Comparison of ENCODE assay signal across 8 cellular contexts in the genomic region with DNA sequence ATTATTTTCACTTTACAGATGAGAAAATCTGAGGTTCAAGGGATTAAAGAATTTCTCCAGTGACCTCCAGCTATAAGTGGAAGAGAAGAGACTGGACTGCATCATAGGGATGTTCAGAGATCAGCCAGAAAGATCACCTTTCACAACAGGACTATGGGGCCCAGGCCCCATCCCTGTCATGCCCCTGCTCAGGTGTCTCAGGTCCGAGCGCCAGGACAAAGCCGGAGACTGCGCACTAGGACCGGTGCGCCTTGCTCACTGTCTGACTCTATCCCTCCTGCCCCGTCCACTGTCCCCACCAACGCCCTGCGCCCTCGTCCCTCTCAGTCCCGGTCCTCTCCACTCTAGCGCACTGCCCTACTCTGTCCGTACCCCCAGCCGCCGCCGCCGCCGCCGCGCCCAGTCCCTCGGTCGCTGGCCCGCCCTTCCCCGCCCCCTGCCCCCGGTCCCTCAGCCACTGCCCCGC. TPM values are rescaled to one million over a fixed set of nuclear protein-coding genes. Genes with fewer than 3 reads are reported as not detected.
DNase-seq lines count a peak whose midpoint lies in the region; ATAC-seq, FAIRE-seq and TF ChIP-seq lines count a peak whose summit lies in the region.

No MANE protein-coding gene starts in this region.

- peak overlapping the region; percentile 80 for H3K4me2 ChIP-seq in K562 (ENCODE audit: insufficient read depth, low read length)

- no peaks in the 10 kb centered on the region for H3K36me3 ChIP-seq in K562 (ENCODE audit: control insufficient read depth, insufficient read depth, low read length)

- peak overlapping the region; percentile 52 for H3K4me3 ChIP-seq in AG04449 (ENCODE audit: low read depth, low read length)
- peak overlapping the region; percentile 42 for H3K4me3 ChIP-seq in K562

- DNase-seq in AG04449 (ENCODE audit: low read depth, low spot score): no peak
- no peak for DNase-seq in K562 (ENCODE audit: extremely low read depth in 1 of 4, low spot score in 3 of 4)
- no peak for DNase-seq in mesothelial cell of epicardium (ENCODE audit: low spot score in 2 of 2, unreplicated experiment in 2 of 2)
- DNase-seq in NK-92 (lab: John Stamatoyannopoulos, UW; ENCODE audit: unreplicated experiment): no peak
- DNase-seq in D341Med (ENCODE audit: low spot score): no peak

- H3K9ac ChIP-seq in K562 (ENCODE audit: insufficient read depth in 1 of 2, low read depth in 2 of 2, low read length in 2 of 2): peak overlapping the region in 1 of 2 experiments; percentile 83; a peak in 2 of 4 replicates

- CTCF ChIA-PET in AG04449 (lab: Yijun Ruan, JAX) (interaction anchor here (1.2 to 1.4 kb wide), 2 partner anchors 13 to 15 kb away, joined by 4 to 6 read pairs; no protein-coding TSS in a partner anchor), K562 (lab: Yijun Ruan, JAX; ENCODE audit: low intra/inter-chr PET ratio) (no interaction called here)

- WGBS in K562 (ENCODE audit: insufficient coverage, low coverage, missing lambda C conversion rate): 14% methylated on average over 2 of the region's 26 CpGs

- peak overlapping the region; percentile 69 for H3K4me3 Mint-ChIP-seq in mesothelial cell of epicardium

- H3K9me3 Mint-ChIP-seq in mesothelial cell of epicardium: no peaks in the 10 kb centered on the region

- peaks cover 59% of the 10 kb centered on the region for H3K27me3 Mint-ChIP-seq in mesothelial cell of epicardium (ENCODE audit: low read depth)

- TF ChIP-seq POLR2A in K562 (conservative IDR thresholded peaks at IDR 0.05): no peak

- no TSS peak for BruUV-seq in K562 (replicated peaks; lab: Mats Ljungman, UMichigan)

- H4K20me1 ChIP-seq in K562 (replicated peaks; ENCODE audit: control insufficient read depth, insufficient read depth, low read length): no peaks in the 10 kb centered on the region

- intact Hi-C loops in K562 (cut with micrococcal nuclease): no loop called here

- no peak for TF ChIP-seq EP300 in K562 (IDR thresholded peaks at IDR 0.05; ENCODE audit: low read length)

- POLR2A ChIA-PET in AG04449 (lab: Yijun Ruan, JAX) (interaction anchor here (0.6 kb wide), 1 partner anchor 12 kb away, joined by 3 read pairs; no protein-coding TSS in a partner anchor), K562 (lab: Yijun Ruan, JAX) (no interaction called here)

- no peak for TF ChIP-seq RAD21 in K562 (CRISPR knock-in tag; conservative IDR thresholded peaks at IDR 0.05 in 1 of 2, IDR thresholded peaks at IDR 0.05 in 1 of 2)

- in situ Hi-C loops in K562 (cut with MboI): no loop called here

- H3K4me1 Mint-ChIP-seq in mesothelial cell of epicardium: peaks cover 2% of the 10 kb centered on the region

- H3K36me3 Mint-ChIP-seq in mesothelial cell of epicardium: no peaks in the 10 kb centered on the region

- peak overlapping the region; percentile 77 for H2AFZ ChIP-seq in K562 (ENCODE audit: low read depth, low read length)

- TF ChIP-seq CTCF in AG04449 (IDR thresholded peaks at IDR 0.05; ENCODE audit: insufficient read depth, low read length, missing control alignments): no peak
- TF ChIP-seq CTCF in K562 (IDR thresholded peaks at IDR 0.05 in 2 of 3, conservative IDR thresholded peaks at IDR 0.05 in 1 of 3; ENCODE audit: insufficient read depth in 2 of 3, low read depth in 1 of 3, low read length in 3 of 3): no peak
- no peak for TF ChIP-seq CTCF in mesothelial cell of epicardium (IDR thresholded peaks at IDR 0.05; ENCODE audit: unreplicated experiment)

- FAIRE-seq in K562 (lab: Jason Lieb, UNC): no peak

- H3K9me3 ChIP-seq in K562 (replicated peaks; ENCODE audit: control insufficient read depth, insufficient read depth, low read depth, low read length): no peaks in the 10 kb centered on the region

- H3K27me3 ChIP-seq in K562 (ENCODE audit: control insufficient read depth in 2 of 2, insufficient read depth in 2 of 2, low read length in 2 of 2): no peaks in the 10 kb centered on the region

- peak; percentile 12 for ATAC-seq in HG03280 (IDR thresholded peaks at IDR 0.05; ENCODE audit: unreplicated experiment)
- peak; percentile 82 for ATAC-seq in K562
- ATAC-seq in HG02588 (IDR thresholded peaks at IDR 0.05; ENCODE audit: unreplicated experiment): no peak
- no peak for ATAC-seq in GM19395 (IDR thresholded peaks at IDR 0.05; ENCODE audit: unreplicated experiment)

- peaks cover 3% of the 10 kb centered on the region; the same call in 1 of the 3 replicates for H3K79me2 ChIP-seq in K562 (ENCODE audit: control insufficient read depth, insufficient read depth, low read length)

- peak overlapping the region; percentile 30 for H3K27ac Mint-ChIP-seq in mesothelial cell of epicardium

- H3K9me1 ChIP-seq in K562 (ENCODE audit: control insufficient read depth, insufficient read depth, low read length): no peaks in the 10 kb centered on the region

- H3K27ac ChIP-seq in K562 (ENCODE audit: extremely low read depth, low read depth, low read length): no peak overlapping the region; the same call in 2 of the 3 replicates

- peaks cover 0 to 18% of the 10 kb centered on the region in 2 experiments; a peak in 4 of 5 replicates for H3K4me1 ChIP-seq in K562 (replicated peaks in 1 of 2; ENCODE audit: control insufficient read depth in 2 of 2, insufficient read depth in 2 of 2, low read length in 2 of 2)

RNA-seq across cellular contexts. Expression of a gene that starts 0.5 kb away (rescaled TPM):
- total RNA-seq in K562 (2011; cell fraction: chromatin; rRNA removed; ENCODE audit: low replicate concordance): 1.6 and 7.8 TPM in 2 replicates
- 1.5 and 2.0 TPM in 2 replicates for total RNA-seq in K562 (2011; cell fraction: nucleolus; rRNA removed)
- total RNA-seq in K562 (2011; cell fraction: nucleoplasm; rRNA removed): 3.7 and 4.1 TPM in 2 replicates
- total RNA-seq in K562 (2014; rRNA removed) (0.45 TPM in 2 replicates), K562 (2014; rRNA removed; fragmentation: Illumina TruSeq; extraction: Trizol) (0.44 and 1.1 TPM in 2 replicates), K562 (2015; rRNA removed; fragmentation: Illumina TruSeq; extraction: Trizol) (0.23 and 0.29 TPM in 2 replicates), K562 (2021) (1.3 and 1.7 TPM in 2 replicates), mesothelial cell of epicardium (not detected in 3 replicates)
- polyA plus RNA-seq in K562 (2011; rRNA removed) (1.4 and 1.7 TPM in 2 replicates), K562 (2014; fragmentation: Illumina TruSeq; extraction: Trizol) (0.65 and 0.69 TPM in 2 replicates), K562 (2014; fragmentation: Nextera tagmentation; extraction: Ambion mirVana) (under 1 TPM in 1 of 2 experiments, not detected in 1; 0.17 TPM), K562 (2014; rRNA removed) (0.24 and 0.42 TPM in 2 replicates)
- polyA plus RNA-seq in K562 (2011; cell fraction: cytosol; rRNA removed): 0.03 and 0.24 TPM in 2 replicates
- 0.82 and 1.4 TPM in 2 replicates for polyA plus RNA-seq in K562 (2011; cell fraction: nucleus; rRNA removed)
- 0.42 and 0.53 TPM in 2 replicates for polyA plus RNA-seq in K562 (2012)
- polyA minus RNA-seq in K562 (2011; rRNA and poly(A)+ RNA removed): 2.1 and 2.6 TPM in 2 replicates
- 0.86 and 1.2 TPM in 2 replicates for polyA minus RNA-seq in K562 (2011; cell fraction: cytosol; rRNA and poly(A)+ RNA removed)
- polyA minus RNA-seq in K562 (2011; cell fraction: nucleus; rRNA and poly(A)+ RNA removed): 2.0 and 3.7 TPM in 2 replicates

RNA-seq across cellular contexts. Expression of a gene that starts 22.0 kb away (rescaled TPM):
- 0.19 and 0.33 TPM in 2 replicates for total RNA-seq in K562 (2011; cell fraction: chromatin; rRNA removed; ENCODE audit: low replicate concordance)
- total RNA-seq in K562 (2011; cell fraction: nucleolus; rRNA removed): not detected in 2 replicates
- not detected in 2 replicates for total RNA-seq in K562 (2011; cell fraction: nucleoplasm; rRNA removed)
- total RNA-seq in K562 (2014; rRNA removed) (not detected in 2 replicates), K562 (2014; rRNA removed; fragmentation: Illumina TruSeq; extraction: Trizol) (0.19 TPM in 1 of 2 replicates, not detected in the other), K562 (2015; rRNA removed; fragmentation: Illumina TruSeq; extraction: Trizol) (0.15 TPM in 1 of 2 replicates, not detected in the other), K562 (2021) (0.11 TPM in 1 of 2 replicates, not detected in the other), mesothelial cell of epicardium (0.22 to 0.27 TPM in 2 of 3 replicates, not detected in the other)
- polyA plus RNA-seq in K562 (2011; rRNA removed) (0.24 and 0.49 TPM in 2 replicates), K562 (2014; fragmentation: Illumina TruSeq; extraction: Trizol) (0.18 TPM in 1 of 2 replicates, not detected in the other), K562 (2014; fragmentation: Nextera tagmentation; extraction: Ambion mirVana) (under 1 TPM; 0.03 to 0.06 TPM), K562 (2014; rRNA removed) (0.07 and 0.15 TPM in 2 replicates)
- polyA plus RNA-seq in K562 (2011; cell fraction: cytosol; rRNA removed): 0.25 TPM in 1 of 2 replicates, not detected in the other
- 0.27 and 0.74 TPM in 2 replicates for polyA plus RNA-seq in K562 (2011; cell fraction: nucleus; rRNA removed)
- polyA plus RNA-seq in K562 (2012): 0.08 and 0.32 TPM in 2 replicates
- 0.45 TPM in 1 of 2 replicates, not detected in the other for polyA minus RNA-seq in K562 (2011; rRNA and poly(A)+ RNA removed)
- polyA minus RNA-seq in K562 (2011; cell fraction: cytosol; rRNA and poly(A)+ RNA removed): not detected in 2 replicates
- 0.13 TPM in 1 of 2 replicates, not detected in the other for polyA minus RNA-seq in K562 (2011; cell fraction: nucleus; rRNA and poly(A)+ RNA removed)

RNA-seq across cellular contexts. Expression of a gene that starts 40.5 kb away (rescaled TPM):
- total RNA-seq in K562 (2011; cell fraction: chromatin; rRNA removed; ENCODE audit: low replicate concordance): 44.7 and 63.1 TPM in 2 replicates
- 47.8 and 49.7 TPM in 2 replicates for total RNA-seq in K562 (2011; cell fraction: nucleolus; rRNA removed)
- total RNA-seq in K562 (2011; cell fraction: nucleoplasm; rRNA removed): 53.6 and 55.5 TPM in 2 replicates
- total RNA-seq in K562 (2014; rRNA removed): 14.9 and 18.4 TPM in 2 replicates
- 3.9 and 5.0 TPM in 2 replicates for total RNA-seq in K562 (2014; rRNA removed; fragmentation: Illumina TruSeq; extraction: Trizol)
- total RNA-seq in K562 (2015; rRNA removed; fragmentation: Illumina TruSeq; extraction: Trizol): 6.7 and 7.5 TPM in 2 replicates
- total RNA-seq in K562 (2021): 18.3 and 18.5 TPM in 2 replicates
- polyA plus RNA-seq in K562 (2011; rRNA removed): 11.2 and 25.4 TPM in 2 replicates
- 18.2 and 21.2 TPM in 2 replicates for polyA plus RNA-seq in K562 (2011; cell fraction: cytosol; rRNA removed)
- polyA plus RNA-seq in K562 (2011; cell fraction: nucleus; rRNA removed): 170 and 177 TPM in 2 replicates
- 19.4 and 33.2 TPM in 2 replicates for polyA plus RNA-seq in K562 (2012)
- 7.5 and 8.3 TPM in 2 replicates for polyA plus RNA-seq in K562 (2014; fragmentation: Illumina TruSeq; extraction: Trizol)
- polyA plus RNA-seq in K562 (2014; fragmentation: Nextera tagmentation; extraction: Ambion mirVana): 1 to 10 TPM in 1 of 2 experiments, under 1 TPM in 1; 0.24 to 1.2 TPM
- polyA plus RNA-seq in K562 (2014; rRNA removed): 19.0 and 22.2 TPM in 2 replicates
- polyA minus RNA-seq in K562 (2011; rRNA and poly(A)+ RNA removed): 4.1 and 4.2 TPM in 2 replicates
- polyA minus RNA-seq in K562 (2011; cell fraction: cytosol; rRNA and poly(A)+ RNA removed): 5.7 and 7.6 TPM in 2 replicates
- 14.1 and 22.0 TPM in 2 replicates for polyA minus RNA-seq in K562 (2011; cell fraction: nucleus; rRNA and poly(A)+ RNA removed)
- 0.85 to 1.1 TPM (median 0.95 TPM) in 3 replicates for total RNA-seq in mesothelial cell of epicardium

RNA-seq across cellular contexts. Expression of a gene that starts 40.8 kb away (rescaled TPM):
- total RNA-seq in K562 (2011; cell fraction: chromatin; rRNA removed; ENCODE audit: low replicate concordance): 3.4 and 5.0 TPM in 2 replicates
- total RNA-seq in K562 (2011; cell fraction: nucleolus; rRNA removed): 2.8 TPM in 2 replicates
- 2.8 and 3.2 TPM in 2 replicates for total RNA-seq in K562 (2011; cell fraction: nucleoplasm; rRNA removed)
- 4.2 and 5.7 TPM in 2 replicates for total RNA-seq in K562 (2014; rRNA removed)
- 0.80 and 0.98 TPM in 2 replicates for total RNA-seq in K562 (2014; rRNA removed; fragmentation: Illumina TruSeq; extraction: Trizol)
- 1.3 and 1.4 TPM in 2 replicates for total RNA-seq in K562 (2015; rRNA removed; fragmentation: Illumina TruSeq; extraction: Trizol)
- total RNA-seq in K562 (2021): 3.9 TPM in 2 replicates
- 1.1 and 1.4 TPM in 2 replicates for polyA plus RNA-seq in K562 (2011; rRNA removed)
- 1.2 and 3.1 TPM in 2 replicates for polyA plus RNA-seq in K562 (2011; cell fraction: cytosol; rRNA removed)
- 3.4 and 6.9 TPM in 2 replicates for polyA plus RNA-seq in K562 (2011; cell fraction: nucleus; rRNA removed)
- polyA plus RNA-seq in K562 (2012): 1.4 and 2.6 TPM in 2 replicates
- 1.5 and 2.1 TPM in 2 replicates for polyA plus RNA-seq in K562 (2014; fragmentation: Illumina TruSeq; extraction: Trizol)
- polyA plus RNA-seq in K562 (2014; fragmentation: Nextera tagmentation; extraction: Ambion mirVana): under 1 TPM; 0.03 to 0.08 TPM
- polyA plus RNA-seq in K562 (2014; rRNA removed): 2.1 and 2.8 TPM in 2 replicates
- 0.69 and 0.91 TPM in 2 replicates for polyA minus RNA-seq in K562 (2011; rRNA and poly(A)+ RNA removed)
- 2.2 and 2.4 TPM in 2 replicates for polyA minus RNA-seq in K562 (2011; cell fraction: cytosol; rRNA and poly(A)+ RNA removed)
- 1.3 and 1.6 TPM in 2 replicates for polyA minus RNA-seq in K562 (2011; cell fraction: nucleus; rRNA and poly(A)+ RNA removed)
- total RNA-seq in mesothelial cell of epicardium: 3.0 to 3.4 TPM (median 3.3 TPM) in 3 replicates

Comparison
In these comparisons a context has a peak if more than half of its experiments do, and no peak if none do; other contexts are left out.
1. ATAC-seq: peak in HG03280 (single experiment) and K562 (single experiment); none in HG02588 (single experiment) and GM19395 (single experiment).